ENCODE assay signal across 22 cellular contexts in the genomic region with DNA sequence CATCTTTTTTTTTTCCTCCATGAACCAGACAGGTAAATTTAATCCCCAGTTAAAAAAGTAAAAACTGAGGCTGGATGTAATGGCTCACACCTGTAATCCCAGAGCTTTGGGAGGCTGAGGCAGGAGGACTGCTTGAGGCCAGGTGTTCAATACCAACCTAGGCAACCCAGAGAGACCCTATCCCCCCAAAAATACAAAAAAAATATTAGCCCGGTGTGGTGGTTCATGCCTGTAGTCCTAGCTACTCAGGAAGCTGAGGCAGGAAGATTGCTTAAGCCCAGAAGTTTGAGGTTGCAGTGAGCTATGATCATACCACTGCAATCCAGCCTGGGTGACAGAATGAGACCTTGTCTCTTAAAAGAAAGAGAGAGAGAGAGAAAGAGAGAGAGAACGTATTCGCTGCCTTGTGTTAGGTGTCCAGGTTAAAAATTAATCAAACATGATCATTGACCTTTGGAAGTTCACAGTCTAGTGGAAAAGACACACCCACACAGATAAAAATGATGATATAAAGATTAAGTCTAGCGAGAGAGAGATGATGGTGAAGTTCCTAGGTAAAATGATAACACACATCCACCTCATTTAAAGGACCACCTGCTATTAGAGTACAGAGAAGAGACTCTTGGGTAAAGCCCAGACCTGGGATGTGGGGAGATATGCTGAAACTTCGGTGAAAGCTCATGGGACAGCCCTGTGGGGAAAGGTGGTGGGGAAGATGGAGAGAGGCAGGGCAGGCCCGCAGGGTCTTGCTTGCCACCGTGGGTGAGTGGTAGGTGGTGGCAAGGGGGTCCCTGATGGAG. TPM values are rescaled to one million over a fixed set of nuclear protein-coding genes. Genes with fewer than 3 reads are reported as not detected.
DNase-seq lines count a peak whose midpoint lies in the region; ATAC-seq, FAIRE-seq and TF ChIP-seq lines count a peak whose summit lies in the region.
"Had no signal": no experiment of that assay in that cellular context is flagged by ENCODE, and none has a peak within 500 bp of the region (broad histone marks: within the 10 kb centered on the region; RNA-seq: fewer than 3 reads in every experiment).

No MANE protein-coding gene starts in this region.

- POLR2A ChIA-PET in A549 (lab: Yijun Ruan, JAX), result no interaction called here

- peaks cover 8% of the 10 kb centered on the region for H3K27me3 Mint-ChIP-seq in activated T-cell treated with anti-CD3 and anti-CD28 coated beads, Interleukin-2, amount 50 U/mL, for 4 hours (ENCODE audit: low read depth)
- H3K27me3 Mint-ChIP-seq: activated naive CD8-positive, alpha-beta T cell treated with anti-CD3 and anti-CD28 coated beads, Interleukin-2, amount 50 U/mL, for 24 hours; stimulated activated naive B cell treated with anti-CD40 and anti-IgM and Interleukin-4, amounts not matched to agents 10 μg/mL and 1 μg/mL and 100 μg/mL, for 72 hours had no signal

- TF ChIP-seq EP300 in A549 (IDR thresholded peaks at IDR 0.05), result no peak

- peak in 1 of 2 experiments; percentile 65; a peak in 3 of 6 replicates for ATAC-seq in A549
- no peak for ATAC-seq in GM21786 (IDR thresholded peaks at IDR 0.05; ENCODE audit: unreplicated experiment)
- no peak for ATAC-seq in activated T-cell treated with anti-CD3 and anti-CD28 coated beads, Interleukin-2, amount 50 U/mL, for 4 hours
- ATAC-seq: activated naive CD8-positive, alpha-beta T cell treated with anti-CD3 and anti-CD28 coated beads, Interleukin-2, amount 50 U/mL, for 24 hours; effector memory CD8-positive, alpha-beta T cell; heart left ventricle; stimulated activated naive B cell treated with anti-CD40 and anti-IgM and Interleukin-4, amounts not matched to agents 10 μg/mL and 1 μg/mL and 100 μg/mL, for 72 hours had no signal

- no peaks in the 10 kb centered on the region for H3K9me3 Mint-ChIP-seq in activated T-cell treated with anti-CD3 and anti-CD28 coated beads, Interleukin-2, amount 50 U/mL, for 4 hours
- H3K9me3 Mint-ChIP-seq: activated B cell treated with CpG ODN at 0.5 μM for 24 hours; activated naive CD8-positive, alpha-beta T cell treated with anti-CD3 and anti-CD28 coated beads, Interleukin-2, amount 50 U/mL, for 24 hours; effector memory CD8-positive, alpha-beta T cell; memory B cell; stimulated activated naive B cell treated with anti-CD40 and anti-IgM and Interleukin-4, amounts not matched to agents 10 μg/mL and 1 μg/mL and 100 μg/mL, for 72 hours had no signal

- no peak overlapping the region for H3K4me3 Mint-ChIP-seq in activated T-cell treated with anti-CD3 and anti-CD28 coated beads, Interleukin-2, amount 50 U/mL, for 4 hours
- H3K4me3 Mint-ChIP-seq: activated B cell treated with CpG ODN at 0.5 μM for 24 hours; activated naive CD8-positive, alpha-beta T cell treated with anti-CD3 and anti-CD28 coated beads, Interleukin-2, amount 50 U/mL, for 24 hours; effector memory CD8-positive, alpha-beta T cell; memory B cell; stimulated activated naive B cell treated with anti-CD40 and anti-IgM and Interleukin-4, amounts not matched to agents 10 μg/mL and 1 μg/mL and 100 μg/mL, for 72 hours had no signal

- peak overlapping the region in 1 of 2 donors; percentile 1 for H3K9ac ChIP-seq in colonic mucosa (ENCODE audit: low read depth in 2 of 2, low read length in 2 of 2)
- H3K9ac ChIP-seq in mucosa of rectum (ENCODE audit: low read depth in 1 of 2, low read length in 2 of 2), result peak overlapping the region; percentile 14 to 68
- H3K9ac ChIP-seq: KMS-11 had no signal

- TF ChIP-seq CTCF in A549 (IDR thresholded peaks at IDR 0.05), result no peak
- no peak for TF ChIP-seq CTCF in colonic mucosa (IDR thresholded peaks at IDR 0.05)
- no peak for TF ChIP-seq CTCF in brain microvascular endothelial cell (IDR thresholded peaks at IDR 0.05; ENCODE audit: low read depth, low read length, missing control alignments)

- H3K9me3 ChIP-seq in A549, result no peaks in the 10 kb centered on the region
- no peaks in the 10 kb centered on the region for H3K9me3 ChIP-seq in colonic mucosa
- H3K9me3 ChIP-seq in mucosa of rectum (ENCODE audit: control insufficient read depth in 2 of 2, low read length in 2 of 2), result no peaks in the 10 kb centered on the region
- H3K9me3 ChIP-seq: heart left ventricle, tibial artery had no signal

- DNase-seq in A549 (ENCODE audit: low read depth in 1 of 2, low spot score in 1 of 2) (peak in 1 of 2 experiments; percentile 44), Kasumi-1 (lab: John Stamatoyannopoulos, UW) (peak; percentile 28 to 47), colonic mucosa (no peak), NCI-H510A treated with DMSO at 0.1 percent for 48 hours (lab: John Stamatoyannopoulos, UW) (no peak), brain microvascular endothelial cell (no peak)
- no peak for DNase-seq in activated T-cell treated with anti-CD3 and anti-CD28 coated beads, Interleukin-2, amount 50 U/mL, for 4 hours
- DNase-seq: activated B cell treated with CpG ODN at 0.5 μM for 24 hours; activated naive CD8-positive, alpha-beta T cell treated with anti-CD3 and anti-CD28 coated beads, Interleukin-2, amount 50 U/mL, for 24 hours; DND-41; effector memory CD8-positive, alpha-beta T cell; HCEC 1CT; heart left ventricle; NCI-H1092; NCI-H2081; retina; stimulated activated naive B cell treated with anti-CD40 and anti-IgM and Interleukin-4, amounts not matched to agents 10 μg/mL and 1 μg/mL and 100 μg/mL, for 72 hours; T-helper 1 cell; tibial artery had no signal

- in situ Hi-C loops in brain microvascular endothelial cell (cut with HindIII; ENCODE audit: low pct_ligation_motif_present, low sequenced_read_pairs), result no loop called here

- TF ChIP-seq RAD21 in A549 (conservative IDR thresholded peaks at IDR 0.05 in 1 of 2, IDR thresholded peaks at IDR 0.05 in 1 of 2), result no peak

- intact Hi-C loops in colonic mucosa (cut with DNase I), result no loop called here

- H3K4me1 Mint-ChIP-seq in activated T-cell treated with anti-CD3 and anti-CD28 coated beads, Interleukin-2, amount 50 U/mL, for 4 hours (ENCODE audit: low read depth), result no peaks in the 10 kb centered on the region

- H3K36me3 ChIP-seq in colonic mucosa (no peaks in the 10 kb centered on the region), mucosa of rectum (ENCODE audit: control insufficient read depth in 2 of 2, insufficient read depth in 2 of 2, low read length in 2 of 2) (no peaks in the 10 kb centered on the region), brain microvascular endothelial cell (replicated peaks) (no peaks in the 10 kb centered on the region)
- H3K36me3 ChIP-seq: heart left ventricle, tibial artery had no signal

- no peaks in the 10 kb centered on the region for H3K36me3 Mint-ChIP-seq in activated T-cell treated with anti-CD3 and anti-CD28 coated beads, Interleukin-2, amount 50 U/mL, for 4 hours (ENCODE audit: insufficient read depth)
- H3K36me3 Mint-ChIP-seq: memory B cell; stimulated activated naive B cell treated with anti-CD40 and anti-IgM and Interleukin-4, amounts not matched to agents 10 μg/mL and 1 μg/mL and 100 μg/mL, for 72 hours had no signal

- H3K4me2 ChIP-seq in A549, result peak overlapping the region; percentile 51
- H3K4me2 ChIP-seq: KMS-11 had no signal

- peaks cover 64% of the 10 kb centered on the region for H3K4me1 ChIP-seq in A549
- peaks cover 19% of the 10 kb centered on the region for H3K4me1 ChIP-seq in colonic mucosa
- peaks cover 25 to 58% of the 10 kb centered on the region in 2 donors for H3K4me1 ChIP-seq in mucosa of rectum (ENCODE audit: control insufficient read depth in 2 of 2, insufficient read depth in 2 of 2, low read length in 2 of 2)
- H3K4me1 ChIP-seq: tibial artery had no signal

- WGBS in A549 (ENCODE audit: missing lambda C conversion rate), result 29% methylated on average over 7 of the region's 7 CpGs

- no peak for FAIRE-seq in A549 (lab: Jason Lieb, UNC)

- no peak for TF ChIP-seq POLR2A in A549 (IDR thresholded peaks at IDR 0.05; ENCODE audit: low read length)

- CTCF ChIA-PET in A549 (lab: Yijun Ruan, JAX), result interaction anchor here (0.6 to 2.3 kb wide), 4 partner anchors 9 to 98 kb away, joined by 3 to 7 read pairs (median 4); no protein-coding TSS in a partner anchor

- peak overlapping the region; percentile 70 to 78 for H3K27ac ChIP-seq in A549
- peak overlapping the region; percentile 87 for H3K27ac ChIP-seq in colonic mucosa
- H3K27ac ChIP-seq in mucosa of rectum (ENCODE audit: low read depth in 2 of 2, low read length in 2 of 2), result peak overlapping the region; percentile 87 to 90
- no peak overlapping the region for H3K27ac ChIP-seq in brain microvascular endothelial cell
- H3K27ac ChIP-seq: heart left ventricle, KMS-11, tibial artery had no signal

- H3K4me3 ChIP-seq in A549 (no peak overlapping the region), colonic mucosa (no peak overlapping the region), mucosa of rectum (ENCODE audit: low read length in 2 of 2) (peak overlapping the region; percentile 55), brain microvascular endothelial cell (ENCODE audit: low read depth, low read length) (no peak overlapping the region)
- H3K4me3 ChIP-seq: heart left ventricle, tibial artery had no signal

- H3K27me3 ChIP-seq in colonic mucosa, result no peaks in the 10 kb centered on the region
- H3K27me3 ChIP-seq in mucosa of rectum (ENCODE audit: control insufficient read depth in 2 of 2, insufficient read depth in 2 of 2, low read length in 2 of 2), result no peaks in the 10 kb centered on the region
- H3K27me3 ChIP-seq in brain microvascular endothelial cell (replicated peaks), result no peaks in the 10 kb centered on the region
- H3K27me3 ChIP-seq: heart left ventricle, tibial artery had no signal

TF ChIP-seq in A549, 52 proteins besides CTCF, POLR2A, EP300 and RAD21 (continues in another document):
- TF ChIP-seq, protein P1, sequence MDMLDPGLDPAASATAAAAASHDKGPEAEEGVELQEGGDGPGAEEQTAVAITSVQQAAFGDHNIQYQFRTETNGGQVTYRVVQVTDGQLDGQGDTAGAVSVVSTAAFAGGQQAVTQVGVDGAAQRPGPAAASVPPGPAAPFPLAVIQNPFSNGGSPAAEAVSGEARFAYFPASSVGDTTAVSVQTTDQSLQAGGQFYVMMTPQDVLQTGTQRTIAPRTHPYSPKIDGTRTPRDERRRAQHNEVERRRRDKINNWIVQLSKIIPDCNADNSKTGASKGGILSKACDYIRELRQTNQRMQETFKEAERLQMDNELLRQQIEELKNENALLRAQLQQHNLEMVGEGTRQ (IDR thresholded peaks at IDR 0.05), result no peak
- TF ChIP-seq BHLHE40 (IDR thresholded peaks at IDR 0.05; ENCODE audit: low read depth, low read length), result no peak
- no peak for TF ChIP-seq MAFK (IDR thresholded peaks at IDR 0.05; ENCODE audit: partially characterized antibody)
- TF ChIP-seq ZSCAN20 (CRISPR knock-in tag; IDR thresholded peaks at IDR 0.05), result no peak
- no peak for TF ChIP-seq POLR2AphosphoS2 (conservative IDR thresholded peaks at IDR 0.05; ENCODE audit: low read length)
- no peak for TF ChIP-seq TP53 (CRISPR knock-in tag; IDR thresholded peaks at IDR 0.05)

RNA-seq across cellular contexts. Expression of gene NHSL1, which starts 4.8 kb away (rescaled TPM):
- polyA plus RNA-seq in A549 (2011; rRNA removed) (2.6 and 2.8 TPM in 2 replicates), A549 (2017; fragmentation: RNase III; extraction: RNeasy Plus Mini Kit Qiagen cat#74134 plus additional on column Dnase treatment) (0.99 to 1.6 TPM (median 1.1 TPM) in 3 replicates)
- polyA plus RNA-seq in A549 (2012; cell fraction: cytosol; rRNA removed), result 1.5 and 1.9 TPM in 2 replicates
- polyA plus RNA-seq in A549 (2012; cell fraction: nucleus; rRNA removed), result 2.1 and 2.4 TPM in 2 replicates
- 13.1 and 16.1 TPM in 2 replicates for polyA minus RNA-seq in A549 (2011; rRNA and poly(A)+ RNA removed)
- total RNA-seq in colonic mucosa, result 10 to 100 TPM; 82.8 to 94.8 TPM
- total RNA-seq in activated T-cell treated with anti-CD3 and anti-CD28 coated beads, Interleukin-2, amount 50 U/mL, for 4 hours, result under 1 TPM; 0.11 to 0.71 (median 0.68) TPM

Comparison
In these comparisons a context has a peak if more than half of its experiments do, and no peak if none do; other contexts are left out.
1. DNase-seq: peak in Kasumi-1 (2 of 2); none in colonic mucosa (single experiment), NCI-H510A treated with DMSO at 0.1 percent for 48 hours (single experiment), brain microvascular endothelial cell (single experiment) and activated T-cell treated with anti-CD3 and anti-CD28 coated beads, Interleukin-2, amount 50 U/mL, for 4 hours (single experiment).
2. H3K4me3 ChIP-seq: peak in mucosa of rectum (2 of 2); none in A549 (single experiment), colonic mucosa (single experiment) and brain microvascular endothelial cell (single experiment).
3. RNA of gene NHSL1, which starts 4.8 kb away (total RNA-seq): 82.8 to 94.8 TPM in colonic mucosa; 0.11 to 0.71 TPM in activated T-cell treated with anti-CD3 and anti-CD28 coated beads, Interleukin-2, amount 50 U/mL, for 4 hours; every median in the first group is over 10 times any median in the second.